Comparison of ENCODE assay signal across 9 cellular contexts in genomic region chr20:46689754-46690085, GRCh38. TPM values are rescaled to one million over a fixed set of nuclear protein-coding genes. Genes with fewer than 3 reads are reported as not detected.
A peak's percentile ranks its signal among the peaks of the same experiment; 100 is the strongest.
DNase-seq lines count a peak whose midpoint lies in the region; ATAC-seq and TF ChIP-seq lines count a peak whose summit lies in the region.
"Had no signal": no experiment of that assay in that cellular context is flagged by ENCODE, and none has a peak within 500 bp of the region (broad histone marks: within the 10 kb centered on the region; RNA-seq: fewer than 3 reads in every experiment).

No MANE protein-coding gene starts in this region.

- no peak for TF ChIP-seq CTCF in MCF 10A (IDR thresholded peaks at IDR 0.05; ENCODE audit: unreplicated experiment)
- no peak for TF ChIP-seq CTCF in mesothelial cell of epicardium (IDR thresholded peaks at IDR 0.05; ENCODE audit: unreplicated experiment)

- H3K9me3 Mint-ChIP-seq in stimulated activated naive CD8-positive, alpha-beta T cell treated with anti-CD3 and anti-CD28 coated beads, Interleukin-15, Interleukin-2, amounts not matched to agents 100 ng/mL and 50 ng/mL, for 24 hours: no peaks in the 10 kb centered on the region
- peaks cover 8% of the 10 kb centered on the region for H3K9me3 Mint-ChIP-seq in MCF 10A (ENCODE audit: unreplicated experiment)
- peaks cover 9% of the 10 kb centered on the region for H3K9me3 Mint-ChIP-seq in mesothelial cell of epicardium

- POLR2A ChIA-PET in MCF 10A (lab: Yijun Ruan, JAX): interaction anchor here (0.6 to 3.7 kb wide), 20 partner anchors 9 to 1961 kb away, joined by 3 to 23 read pairs (median 4); partner anchors contain the start of genes PCIF1 and ZMYND8

- H3K27me3 Mint-ChIP-seq in stimulated activated naive CD8-positive, alpha-beta T cell treated with anti-CD3 and anti-CD28 coated beads, Interleukin-15, Interleukin-2, amounts not matched to agents 100 ng/mL and 50 ng/mL, for 24 hours: no peaks in the 10 kb centered on the region
- H3K27me3 Mint-ChIP-seq in MCF 10A (ENCODE audit: insufficient read depth, unreplicated experiment): no peaks in the 10 kb centered on the region
- no peaks in the 10 kb centered on the region for H3K27me3 Mint-ChIP-seq in mesothelial cell of epicardium (ENCODE audit: low read depth)

- no peak for DNase-seq in stimulated activated naive CD8-positive, alpha-beta T cell treated with anti-CD3 and anti-CD28 coated beads, Interleukin-15, Interleukin-2, amounts not matched to agents 100 U/mL and 50 U/mL, for 24 hours
- DNase-seq in MCF 10A (ENCODE audit: unreplicated experiment): no peak
- DNase-seq in mesothelial cell of epicardium (ENCODE audit: low spot score in 2 of 2, unreplicated experiment in 2 of 2): no peak
- DNase-seq in pons (ENCODE audit: low spot score): no peak
- no peak for DNase-seq in SKM-1 (lab: John Stamatoyannopoulos, UW; ENCODE audit: unreplicated experiment)
- no peak for DNase-seq in NCI-H510A treated with DMSO at 0.1 percent for 48 hours (lab: John Stamatoyannopoulos, UW)

- H3K27ac Mint-ChIP-seq in stimulated activated naive CD8-positive, alpha-beta T cell treated with anti-CD3 and anti-CD28 coated beads, Interleukin-15, Interleukin-2, amounts not matched to agents 100 ng/mL and 50 ng/mL, for 24 hours: peak overlapping the region; percentile 94
- H3K27ac Mint-ChIP-seq in MCF 10A (ENCODE audit: low read depth, unreplicated experiment) (peak overlapping the region; percentile 92), mesothelial cell of epicardium (peak overlapping the region; percentile 92)

- H3K4me1 Mint-ChIP-seq in stimulated activated naive CD8-positive, alpha-beta T cell treated with anti-CD3 and anti-CD28 coated beads, Interleukin-15, Interleukin-2, amounts not matched to agents 100 ng/mL and 50 ng/mL, for 24 hours (ENCODE audit: low read depth): peaks cover 53% of the 10 kb centered on the region
- H3K4me1 Mint-ChIP-seq in MCF 10A (ENCODE audit: insufficient read depth, unreplicated experiment): peaks cover 27% of the 10 kb centered on the region
- H3K4me1 Mint-ChIP-seq in mesothelial cell of epicardium: peaks cover 10% of the 10 kb centered on the region

- no peak for ATAC-seq in stimulated activated naive CD8-positive, alpha-beta T cell treated with anti-CD3 and anti-CD28 coated beads, Interleukin-15, Interleukin-2, amounts not matched to agents 100 U/mL and 50 U/mL, for 24 hours
- ATAC-seq in GM19455 (IDR thresholded peaks at IDR 0.05; ENCODE audit: unreplicated experiment): no peak

- BruUV-seq in MCF 10A (replicated peaks; lab: Mats Ljungman, UMichigan): no TSS peak

- H3K4me3 Mint-ChIP-seq in stimulated activated naive CD8-positive, alpha-beta T cell treated with anti-CD3 and anti-CD28 coated beads, Interleukin-15, Interleukin-2, amounts not matched to agents 100 ng/mL and 50 ng/mL, for 24 hours: peak overlapping the region; percentile 97
- H3K4me3 Mint-ChIP-seq in MCF 10A (ENCODE audit: unreplicated experiment): peak overlapping the region; percentile 88
- H3K4me3 Mint-ChIP-seq in mesothelial cell of epicardium: peak overlapping the region; percentile 87

- peaks cover 19% of the 10 kb centered on the region for H3K36me3 Mint-ChIP-seq in stimulated activated naive CD8-positive, alpha-beta T cell treated with anti-CD3 and anti-CD28 coated beads, Interleukin-15, Interleukin-2, amounts not matched to agents 100 ng/mL and 50 ng/mL, for 24 hours (ENCODE audit: low read depth)
- H3K36me3 Mint-ChIP-seq in MCF 10A (ENCODE audit: insufficient read depth, unreplicated experiment): peaks cover 23% of the 10 kb centered on the region
- peaks cover 14% of the 10 kb centered on the region for H3K36me3 Mint-ChIP-seq in mesothelial cell of epicardium

- intact Hi-C loops in MCF 10A (cut with micrococcal nuclease): loop anchor here (5.0 kb wide), 1 partner anchor 132 kb away; no protein-coding TSS in a partner anchor

- CTCF ChIA-PET in MCF 10A (lab: Yijun Ruan, JAX): interaction anchor here (0.6 to 1.5 kb wide), 6 partner anchors 9 to 988 kb away, joined by 3 to 5 read pairs (median 3); no protein-coding TSS in a partner anchor

RNA-seq across cellular contexts. Expression of gene TP53RK, which starts 0.5 kb away (rescaled TPM):
- total RNA-seq in MCF 10A (2022) (11.0 and 16.2 TPM in 2 replicates), mesothelial cell of epicardium (16.2 to 17.3 TPM (median 16.3 TPM) in 3 replicates)

RNA-seq across cellular contexts. Expression of gene SLC2A10, which starts 19.7 kb away (rescaled TPM):
- total RNA-seq in MCF 10A (2022) (not detected in 2 replicates), mesothelial cell of epicardium (21.7 to 23.8 TPM (median 22.2 TPM) in 3 replicates)

RNA-seq across cellular contexts. Expression of gene SLC13A3, which starts 38.5 kb away (rescaled TPM):
- total RNA-seq in MCF 10A (2022): not detected in 2 replicates
- 18.8 to 19.7 TPM (median 19.3 TPM) in 3 replicates for total RNA-seq in mesothelial cell of epicardium
- total RNA-seq: lung microvascular endothelial cell had no signal

Comparison
In these comparisons a context has a peak if more than half of its experiments do, and no peak if none do; other contexts are left out.
1. RNA of gene SLC2A10, which starts 19.7 kb away (total RNA-seq): 21.7 to 23.8 TPM in mesothelial cell of epicardium; not detected in MCF 10A; every median in the first group is over 10 times any median in the second.
2. RNA of gene SLC13A3, which starts 38.5 kb away (total RNA-seq): 18.8 to 19.7 TPM in mesothelial cell of epicardium; not detected in MCF 10A; every median in the first group is over 10 times any median in the second.
3. Peak in every context shown above with its lines, with median percentiles within 50 percentile points of each other: H3K27ac Mint-ChIP-seq and H3K4me3 Mint-ChIP-seq.